In the genomic region with DNA sequence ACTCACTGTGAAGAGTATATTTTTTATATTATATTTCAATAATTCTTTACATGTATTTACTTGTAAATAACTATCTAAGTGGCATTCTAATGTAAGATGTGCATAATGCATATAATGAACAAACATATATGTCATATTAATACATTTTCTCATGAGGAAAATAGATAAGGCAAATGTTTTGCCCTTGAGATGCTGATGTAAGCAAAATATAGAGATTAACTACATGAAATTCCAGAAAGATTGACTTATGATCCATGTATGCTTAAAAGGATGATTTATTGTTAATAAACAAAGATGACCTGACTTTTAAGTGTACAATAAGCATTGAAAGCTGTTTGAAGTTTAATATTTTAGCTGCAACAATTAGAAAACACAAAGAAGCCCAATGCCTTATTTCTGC, we compare ENCODE assay signal across 31 cellular contexts.
"Had no signal": no experiment of that assay in that cellular context is flagged by ENCODE, and none has a peak within 500 bp of the region (broad histone marks: within the 10 kb centered on the region; RNA-seq: fewer than 3 reads in every experiment).

No MANE protein-coding gene starts in this region.

- H3K4me3 ChIP-seq: adrenal gland, ascending aorta, body of pancreas, breast epithelium, cardiac muscle cell had no signal

- H3K36me3 ChIP-seq: adrenal gland, ascending aorta, brain microvascular endothelial cell, breast epithelium, cardiac muscle cell had no signal

- H3K27me3 ChIP-seq: adrenal gland, ascending aorta, brain microvascular endothelial cell, breast epithelium, cardiac muscle cell had no signal

- H3K27ac ChIP-seq: adrenal gland, ascending aorta, body of pancreas, brain microvascular endothelial cell, breast epithelium, cardiac muscle cell had no signal

- DNase-seq: activated effector memory CD4-positive, alpha-beta T cell treated with anti-CD3 and anti-CD28 coated beads, Interleukin-2, amount 50 U/mL, for 16 hours; activated effector memory CD4-positive, alpha-beta T cell treated with Interleukin-2 at 50 U/mL for 16 hours; activated gamma-delta T cell; activated gamma-delta T cell treated with Interleukin-2 at 50 U/mL for 16 hours; activated naive CD4-positive, alpha-beta T cell; activated naive CD4-positive, alpha-beta T cell treated with anti-CD3 and anti-CD28 coated beads for 36 hours; activated naive CD4-positive, alpha-beta T cell treated with anti-CD3 and anti-CD28 coated beads, Interleukin-2, amount 10 ng/mL, durations not matched to agents 7 days and 5 days; activated naive CD4-positive, alpha-beta T cell treated with anti-CD3 and anti-CD28 coated beads, Interleukin-2, amount 50 U/mL, for 16 hours; activated naive CD4-positive, alpha-beta T cell treated with Interleukin-2 at 50 U/mL for 16 hours; activated naive CD8-positive, alpha-beta T cell treated with anti-CD3 and anti-CD28 coated beads for 36 hours; activated naive CD8-positive, alpha-beta T cell treated with anti-CD3 and anti-CD28 coated beads, Interleukin-2, amount 10 ng/mL, durations not matched to agents 7 days and 5 days; activated naive CD8-positive, alpha-beta T cell treated with anti-CD3 and anti-CD28 coated beads, Interleukin-2, amount 50 U/mL, for 24 hours; activated T-cell treated with anti-CD3 and anti-CD28 coated beads, Interleukin-2, amount 50 U/mL, for 24 hours; activated T-cell treated with anti-CD3 and anti-CD28 coated beads, Interleukin-2, amount 50 U/mL, for 4 hours; activated T-cell treated with anti-CD3 and anti-CD28 coated beads, Interleukin-2, amount 50 U/mL, for 48 hours; activated T-cell treated with anti-CD3 and anti-CD28 coated beads, Interleukin-2, amount 50 U/mL, for 72 hours; adrenal gland; amniotic stem cell; amygdala; aorta; body of pancreas; brain microvascular endothelial cell; central memory CD4-positive, alpha-beta T cell; cerebellar nuclear complex had no signal

- ATAC-seq: activated naive CD4-positive, alpha-beta T cell treated with anti-CD3 and anti-CD28 coated beads, Interleukin-2, amount 50 U/mL, for 72 hours; activated naive CD8-positive, alpha-beta T cell treated with anti-CD3 and anti-CD28 coated beads, Interleukin-2, amount 50 U/mL, for 24 hours; activated T-cell treated with anti-CD3 and anti-CD28 coated beads, Interleukin-2, amount 50 U/mL, for 4 hours; activated T-cell treated with anti-CD3 and anti-CD28 coated beads, Interleukin-2, amount 50 U/mL, for 72 hours; activated T-helper 17 cell treated with anti-CD3 and anti-CD28 coated beads, Interleukin-2, amount 50 U/mL, for 72 hours; body of pancreas had no signal

- FAIRE-seq: astrocyte, bronchial epithelial cell had no signal

- H3K4me1 ChIP-seq: adrenal gland, ascending aorta, body of pancreas, breast epithelium had no signal

- H3K9me3 ChIP-seq: adrenal gland, ascending aorta, body of pancreas, breast epithelium had no signal
